In the genomic region with DNA sequence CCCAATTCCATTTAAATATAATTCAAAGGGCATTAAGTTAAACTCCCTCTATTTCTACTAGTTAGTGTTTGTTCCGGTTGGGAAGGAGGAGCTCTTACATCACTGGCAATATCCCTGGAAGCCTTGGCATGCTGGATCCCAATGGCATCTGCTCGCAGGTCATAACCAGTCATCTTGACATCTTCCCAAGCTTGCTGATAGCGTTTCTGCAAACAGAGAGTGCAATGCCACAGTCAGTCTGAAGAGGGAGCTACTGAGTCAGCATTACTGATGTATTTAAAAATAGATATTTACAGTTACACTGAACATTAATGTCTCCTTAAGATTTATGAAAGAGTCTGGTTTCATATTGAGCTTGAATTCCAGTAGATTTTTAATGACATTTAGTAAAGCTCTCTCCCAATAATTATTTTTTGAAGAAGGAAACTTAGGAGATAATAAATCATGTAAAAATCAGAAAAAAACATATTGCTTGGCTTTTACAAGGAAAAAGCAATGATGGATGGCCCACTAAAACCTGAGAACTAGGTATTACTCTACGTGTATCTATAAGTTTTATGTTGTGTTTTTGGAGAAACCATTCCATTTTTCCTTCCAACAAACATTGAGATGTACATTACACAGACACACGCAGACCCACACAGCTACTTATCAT, we compare ENCODE assay signal across 7 cellular contexts.
DNase-seq lines count a peak whose midpoint lies in the region; ATAC-seq and TF ChIP-seq lines count a peak whose summit lies in the region.
"Not testable (repeated sequence)": the region's sequence is repeated elsewhere in the genome, so short reads cannot be mapped to it uniquely, and the experiment has no call there.

No MANE protein-coding gene starts in this region.

- not testable (repeated sequence) for BruUV-seq in IMR-90 (replicated peaks; lab: Mats Ljungman, UMichigan)

- POLR2A ChIA-PET in IMR-90 (lab: Charles Lee; ENCODE audit: unreplicated experiment); activated CD8-positive, alpha-beta T cell treated with anti-CD3 and anti-CD28 coated beads, Interleukin-2, amount 10 ng/mL, durations not matched to agents 7 days and 5 days (lab: Charles Lee): not testable (repeated sequence)

- not testable (repeated sequence) for H3K23ac ChIP-seq in IMR-90 (ENCODE audit: low read depth, low read length)

- H3K14ac ChIP-seq in IMR-90 (replicated peaks; ENCODE audit: low read depth, low read length): not testable (repeated sequence)

- H3K4ac ChIP-seq in IMR-90 (ENCODE audit: low read depth, low read length): not testable (repeated sequence)

- H3K4me2 ChIP-seq in GM23338; IMR-90 (ENCODE audit: low read depth, low read length): not testable (repeated sequence)

- not testable (repeated sequence) for H3K79me1 ChIP-seq in IMR-90 (ENCODE audit: low read depth in 1 of 2, low read length in 2 of 2)

- not testable (repeated sequence) for H3K9me3 Mint-ChIP-seq in GM23338; activated CD8-positive, alpha-beta T cell treated with anti-CD3 and anti-CD28 coated beads, Interleukin-2, amount 10 ng/mL, durations not matched to agents 7 days and 5 days (ENCODE audit: insufficient read depth); endodermal cell; progenitor cell of endocrine pancreas (ENCODE audit: low read depth)

- not testable (repeated sequence) for H3K27me3 Mint-ChIP-seq in GM23338 (ENCODE audit: insufficient read depth, low read depth, poor library complexity); activated CD8-positive, alpha-beta T cell treated with anti-CD3 and anti-CD28 coated beads, Interleukin-2, amount 10 ng/mL, durations not matched to agents 7 days and 5 days (ENCODE audit: low read depth); endodermal cell (ENCODE audit: insufficient read depth); progenitor cell of endocrine pancreas

- CTCF ChIA-PET in IMR-90 (lab: Yijun Ruan, JAX); activated CD8-positive, alpha-beta T cell treated with anti-CD3 and anti-CD28 coated beads, Interleukin-2, amount 10 ng/mL, durations not matched to agents 7 days and 5 days (lab: Charles Lee): not testable (repeated sequence)

- intact Hi-C loops in IMR-90 (cut with micrococcal nuclease); lower lobe of right lung (cut with DNase I): not testable (repeated sequence)

- not testable (repeated sequence) for H3K9ac ChIP-seq in IMR-90 (ENCODE audit: low read depth, low read length); endodermal cell (ENCODE audit: extremely low read depth, low read length, poor library complexity, severe bottlenecking)

- dilution Hi-C loops in IMR-90 (cut with HindIII; ENCODE audit: low sequenced_read_pairs, unreplicated experiment): not testable (repeated sequence)

- not testable (repeated sequence) for H2BK120ac ChIP-seq in IMR-90 (ENCODE audit: low read depth, low read length)

- H3K36me3 ChIP-seq in GM23338 (ENCODE audit: insufficient read depth); IMR-90 (ENCODE audit: control insufficient read depth, insufficient read depth, low read length); endodermal cell (ENCODE audit: control insufficient read depth, insufficient read depth, low read length); lower lobe of right lung: not testable (repeated sequence)

- H2AK9ac ChIP-seq in IMR-90 (replicated peaks; ENCODE audit: low read depth, low read length, poor library complexity): not testable (repeated sequence)

- H3K4me1 ChIP-seq in GM23338 (ENCODE audit: insufficient read depth); IMR-90 (ENCODE audit: control insufficient read depth, insufficient read depth, low read length); endodermal cell (ENCODE audit: control insufficient read depth, insufficient read depth, low read length); lower lobe of right lung: not testable (repeated sequence)

- H4K20me1 ChIP-seq in GM23338 (replicated peaks; ENCODE audit: insufficient read depth); IMR-90 (ENCODE audit: insufficient read depth, low read length): not testable (repeated sequence)

- not testable (repeated sequence) for H3F3A ChIP-seq in GM23338 (replicated peaks; ENCODE audit: low read depth)

- H2BK5ac ChIP-seq in IMR-90 (ENCODE audit: low read depth, low read length, poor library complexity, severe bottlenecking): not testable (repeated sequence)

- H3K27ac Mint-ChIP-seq in GM23338; activated CD8-positive, alpha-beta T cell treated with anti-CD3 and anti-CD28 coated beads, Interleukin-2, amount 10 ng/mL, durations not matched to agents 7 days and 5 days; endodermal cell; progenitor cell of endocrine pancreas: not testable (repeated sequence)

- not testable (repeated sequence) for H3K9me1 ChIP-seq in IMR-90 (ENCODE audit: insufficient read depth, low read length)

- H3K4me3 Mint-ChIP-seq in GM23338; activated CD8-positive, alpha-beta T cell treated with anti-CD3 and anti-CD28 coated beads, Interleukin-2, amount 10 ng/mL, durations not matched to agents 7 days and 5 days; endodermal cell; progenitor cell of endocrine pancreas (ENCODE audit: low read depth): not testable (repeated sequence)

- not testable (repeated sequence) for H3K27ac ChIP-seq in GM23338 (ENCODE audit: low read depth); IMR-90 (ENCODE audit: insufficient read depth, low read length); endodermal cell (ENCODE audit: low read depth, low read length); lower lobe of right lung

- H2AFZ ChIP-seq in GM23338; IMR-90 (replicated peaks; ENCODE audit: low read length, poor library complexity): not testable (repeated sequence)

- not testable (repeated sequence) for H2AK5ac ChIP-seq in IMR-90 (ENCODE audit: low read depth, low read length)

- not testable (repeated sequence) for H3K36me3 Mint-ChIP-seq in GM23338 (ENCODE audit: low read depth); activated CD8-positive, alpha-beta T cell treated with anti-CD3 and anti-CD28 coated beads, Interleukin-2, amount 10 ng/mL, durations not matched to agents 7 days and 5 days (ENCODE audit: low read depth); endodermal cell (ENCODE audit: low read depth); progenitor cell of endocrine pancreas (ENCODE audit: insufficient read depth)

- not testable (repeated sequence) for H4K91ac ChIP-seq in IMR-90 (ENCODE audit: insufficient read depth, low read depth, low read length)

- WGBS in IMR-90 (ENCODE audit: extremely low coverage in 2 of 2, insufficient read length in 1 of 2), 2 experiments: no CpG with 5 or more reads among the region's 5 CpGs
- no CpG with 5 or more reads among the region's 5 CpGs for WGBS in endodermal cell (ENCODE audit: insufficient coverage in 1 of 2, insufficient read length in 1 of 2), 2 experiments

- not testable (repeated sequence) for H3K4me1 Mint-ChIP-seq in GM23338; activated CD8-positive, alpha-beta T cell treated with anti-CD3 and anti-CD28 coated beads, Interleukin-2, amount 10 ng/mL, durations not matched to agents 7 days and 5 days (ENCODE audit: low read depth); endodermal cell; progenitor cell of endocrine pancreas (ENCODE audit: low read depth)

- not testable (repeated sequence) for TF ChIP-seq CTCF in GM23338 (conservative IDR thresholded peaks at IDR 0.05; ENCODE audit: low read depth in 2 of 2); IMR-90 (conservative IDR thresholded peaks at IDR 0.05; ENCODE audit: low read depth, low read length)
- TF ChIP-seq CTCF in endodermal cell (conservative IDR thresholded peaks at IDR 0.05) (peak; percentile 63), lower lobe of right lung (IDR thresholded peaks at IDR 0.05) (peak; percentile 24), progenitor cell of endocrine pancreas (IDR thresholded peaks at IDR 0.05; ENCODE audit: unreplicated experiment) (peak; percentile 43)

- not testable (repeated sequence) for H4K5ac ChIP-seq in IMR-90 (ENCODE audit: low read depth, low read length)

- H3K9me2 ChIP-seq in GM23338 (ENCODE audit: insufficient read depth): not testable (repeated sequence)

- not testable (repeated sequence) for H3K56ac ChIP-seq in IMR-90 (ENCODE audit: extremely low read depth, insufficient read depth, low read length)

- not testable (repeated sequence) for H3K27me3 ChIP-seq in GM23338 (ENCODE audit: insufficient read depth); IMR-90 (ENCODE audit: control insufficient read depth, insufficient read depth, low read length); endodermal cell (ENCODE audit: control insufficient read depth, insufficient read depth, low read length, poor library complexity, severe bottlenecking); lower lobe of right lung (ENCODE audit: low read depth)

- H2BK15ac ChIP-seq in IMR-90 (ENCODE audit: low read depth, low read length): not testable (repeated sequence)

- not testable (repeated sequence) for DNase-seq in GM23338 (ENCODE audit: low spot score); IMR-90; activated CD8-positive, alpha-beta T cell treated with anti-CD3 and anti-CD28 coated beads, Interleukin-2, amount 10 ng/mL, durations not matched to agents 7 days and 5 days; endodermal cell; lower lobe of right lung; progenitor cell of endocrine pancreas (ENCODE audit: low spot score, unreplicated experiment)

- H3K79me2 ChIP-seq in GM23338 (replicated peaks; ENCODE audit: insufficient read depth): not testable (repeated sequence)

- ATAC-seq in GM18502 (IDR thresholded peaks at IDR 0.05; ENCODE audit: poor library complexity, unreplicated experiment) (peak; percentile 71), GM23338 (peak; percentile 86), IMR-90 (ENCODE audit: low read depth) (peak; percentile 85), lower lobe of right lung (peak; percentile 65 to 69)
- ATAC-seq in activated CD8-positive, alpha-beta T cell treated with anti-CD3 and anti-CD28 coated beads, Interleukin-2, amount 10 ng/mL, durations not matched to agents 7 days and 5 days: peak; percentile 44

- in situ Hi-C loops in IMR-90 (cut with MboI; ENCODE audit: low sequenced_read_pairs): not testable (repeated sequence)

- not testable (repeated sequence) for TF ChIP-seq RAD21 in IMR-90 (IDR thresholded peaks at IDR 0.05; ENCODE audit: low read length)

- H3K9me3 ChIP-seq in IMR-90 (ENCODE audit: control insufficient read depth, insufficient read depth, low read length); endodermal cell (ENCODE audit: control insufficient read depth, low read length); lower lobe of right lung: not testable (repeated sequence)

- TF ChIP-seq POLR2A in IMR-90 (IDR thresholded peaks at IDR 0.05; ENCODE audit: low read depth, low read length): not testable (repeated sequence)

- H4K8ac ChIP-seq in IMR-90 (ENCODE audit: low read depth in 2 of 2, low read length in 2 of 2): not testable (repeated sequence)

- H3K4me3 ChIP-seq in GM23338; IMR-90 (ENCODE audit: insufficient read depth, low read depth, low read length); endodermal cell (ENCODE audit: low read length); lower lobe of right lung: not testable (repeated sequence)

- H2BK20ac ChIP-seq in IMR-90 (ENCODE audit: low read depth, low read length): not testable (repeated sequence)

- not testable (repeated sequence) for H3K18ac ChIP-seq in IMR-90 (ENCODE audit: low read depth, low read length)
